ENCODE assay signal across 1 cellular context in the genomic region with DNA sequence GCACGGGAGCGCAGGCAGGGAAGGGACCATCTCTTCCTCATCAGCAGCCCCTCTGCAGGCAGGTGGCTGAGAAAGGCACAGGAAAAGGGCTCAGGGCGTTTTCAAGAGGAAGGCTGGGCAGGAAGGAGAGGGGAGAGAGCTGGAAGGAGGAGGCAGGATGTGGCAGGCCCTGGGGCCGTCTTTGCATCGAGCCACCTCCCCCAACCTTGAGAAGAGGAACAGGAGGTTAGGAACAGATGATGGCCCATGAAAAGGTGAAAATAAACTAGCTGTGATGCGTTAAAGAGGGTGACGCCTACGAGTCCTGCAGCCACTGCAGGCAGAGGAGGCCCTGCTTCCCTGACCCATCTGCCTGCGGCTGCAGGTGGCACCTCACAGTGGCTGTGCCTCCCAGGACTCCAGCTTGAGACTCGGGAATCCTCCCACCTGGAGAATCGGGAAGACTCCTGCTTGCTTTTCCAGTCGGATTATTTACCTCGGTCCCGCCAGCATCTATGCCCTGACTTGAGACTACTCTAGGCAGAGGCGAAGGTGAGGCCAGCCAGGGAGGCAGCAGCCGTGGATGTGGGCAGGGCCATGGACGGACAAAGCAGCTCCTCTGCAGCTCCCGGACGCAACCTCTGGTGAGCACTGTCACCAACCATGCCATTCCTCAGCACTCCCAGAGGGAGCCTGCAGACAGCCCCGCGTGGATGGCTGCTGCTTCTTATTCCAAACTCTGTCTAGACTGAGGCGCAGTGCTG.
TF ChIP-seq lines count a peak whose summit lies in the region.

No MANE protein-coding gene starts in this region.

TF ChIP-seq in HepG2, 621 proteins besides CTCF, POLR2A, EP300 and RAD21:
- TF ChIP-seq ARNT (IDR thresholded peaks at IDR 0.05) (no peak), THAP11 (CRISPR knock-in tag; IDR thresholded peaks at IDR 0.05) (no peak), ZNF460 (CRISPR knock-in tag; IDR thresholded peaks at IDR 0.05; ENCODE audit: borderline replicate concordance) (no peak), ZNF777 (CRISPR knock-in tag; IDR thresholded peaks at IDR 0.05) (no peak), HOXA3 (CRISPR knock-in tag; IDR thresholded peaks at IDR 0.05) (no peak), ZBTB7A (CRISPR knock-in tag; IDR thresholded peaks at IDR 0.05) (no peak)
